Comparison of ENCODE assay signal across 8 cellular contexts in the genomic region with DNA sequence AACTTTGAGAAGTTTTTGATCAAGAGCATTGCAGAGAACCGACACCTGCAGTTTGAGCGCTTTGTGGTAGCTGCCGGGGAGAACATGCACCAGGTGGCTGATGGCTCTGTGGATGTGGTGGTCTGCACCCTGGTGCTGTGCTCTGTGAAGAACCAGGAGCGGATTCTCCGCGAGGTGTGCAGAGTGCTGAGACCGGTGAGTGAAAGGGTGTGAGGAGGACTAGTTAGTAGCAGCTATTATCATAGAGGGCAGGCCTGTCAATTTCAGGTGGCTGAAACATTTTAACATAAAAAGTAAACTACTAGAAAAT.
DNase-seq lines count a peak whose midpoint lies in the region; ATAC-seq lines count a peak whose summit lies in the region.

No MANE protein-coding gene starts in this region.

- peak overlapping the region; percentile 32 for H3K4me3 ChIP-seq in iPS-18c (ENCODE audit: insufficient read depth, low read depth, low read length)

- ATAC-seq in activated naive CD8-positive, alpha-beta T cell treated with anti-CD3 and anti-CD28 coated beads, Interleukin-2, amount 50 U/mL, for 24 hours, result peak; percentile 42
- ATAC-seq in stimulated activated memory B cell treated with anti-CD40 and anti-IgM and Interleukin-4, amounts not matched to agents 10 μg/mL and 1 μg/mL and 100 μg/mL, for 72 hours, result peak; percentile 34
- ATAC-seq in GM21367 (IDR thresholded peaks at IDR 0.05; ENCODE audit: unreplicated experiment), result no peak
- no peak for ATAC-seq in GM18520 (IDR thresholded peaks at IDR 0.05; ENCODE audit: unreplicated experiment)

- no peaks in the 10 kb centered on the region for H3K36me3 Mint-ChIP-seq in activated naive CD4-positive, alpha-beta T cell treated with anti-CD3 and anti-CD28 coated beads, Interleukin-2, amount 10 ng/mL, durations not matched to agents 7 days and 5 days
- no peaks in the 10 kb centered on the region for H3K36me3 Mint-ChIP-seq in activated naive CD8-positive, alpha-beta T cell treated with anti-CD3 and anti-CD28 coated beads, Interleukin-2, amount 50 U/mL, for 24 hours (ENCODE audit: low read depth)
- peaks cover 6% of the 10 kb centered on the region for H3K36me3 Mint-ChIP-seq in stimulated activated memory B cell treated with anti-CD40 and anti-IgM and Interleukin-4, amounts not matched to agents 10 μg/mL and 1 μg/mL and 100 μg/mL, for 72 hours

- no peak for DNase-seq in activated naive CD4-positive, alpha-beta T cell treated with anti-CD3 and anti-CD28 coated beads, Interleukin-2, amount 10 ng/mL, durations not matched to agents 7 days and 5 days
- no peak for DNase-seq in activated naive CD4-positive, alpha-beta T cell treated with anti-CD3 and anti-CD28 coated beads, Interleukin-2, amount 50 U/mL, for 16 hours
- DNase-seq in activated naive CD8-positive, alpha-beta T cell treated with anti-CD3 and anti-CD28 coated beads, Interleukin-2, amount 50 U/mL, for 24 hours, result no peak
- DNase-seq in cortex of kidney (lab: John Stamatoyannopoulos, UW), result no peak

- CTCF ChIA-PET in activated naive CD4-positive, alpha-beta T cell treated with anti-CD3 and anti-CD28 coated beads, Interleukin-2, amount 10 ng/mL, durations not matched to agents 7 days and 5 days (lab: Charles Lee), result interaction anchor here (0.5 to 1.6 kb wide), 2 partner anchors 62 to 160 kb away, joined by 3 to 5 read pairs; no protein-coding TSS in a partner anchor

- no peaks in the 10 kb centered on the region for H3K9me3 Mint-ChIP-seq in activated naive CD4-positive, alpha-beta T cell treated with anti-CD3 and anti-CD28 coated beads, Interleukin-2, amount 10 ng/mL, durations not matched to agents 7 days and 5 days
- no peaks in the 10 kb centered on the region for H3K9me3 Mint-ChIP-seq in activated naive CD8-positive, alpha-beta T cell treated with anti-CD3 and anti-CD28 coated beads, Interleukin-2, amount 50 U/mL, for 24 hours
- H3K9me3 Mint-ChIP-seq in stimulated activated memory B cell treated with anti-CD40 and anti-IgM and Interleukin-4, amounts not matched to agents 10 μg/mL and 1 μg/mL and 100 μg/mL, for 72 hours, result no peaks in the 10 kb centered on the region

- H3K4me1 Mint-ChIP-seq in activated naive CD4-positive, alpha-beta T cell treated with anti-CD3 and anti-CD28 coated beads, Interleukin-2, amount 10 ng/mL, durations not matched to agents 7 days and 5 days, result peaks cover 28% of the 10 kb centered on the region
- H3K4me1 Mint-ChIP-seq in activated naive CD8-positive, alpha-beta T cell treated with anti-CD3 and anti-CD28 coated beads, Interleukin-2, amount 50 U/mL, for 24 hours, result peaks cover 57% of the 10 kb centered on the region
- peaks cover 64% of the 10 kb centered on the region for H3K4me1 Mint-ChIP-seq in stimulated activated memory B cell treated with anti-CD40 and anti-IgM and Interleukin-4, amounts not matched to agents 10 μg/mL and 1 μg/mL and 100 μg/mL, for 72 hours

- H3K9me3 ChIP-seq in iPS-18c (ENCODE audit: control insufficient read depth, insufficient read depth, low read length), result no peaks in the 10 kb centered on the region

- H3K27me3 Mint-ChIP-seq in activated naive CD4-positive, alpha-beta T cell treated with anti-CD3 and anti-CD28 coated beads, Interleukin-2, amount 10 ng/mL, durations not matched to agents 7 days and 5 days, result peaks cover 9% of the 10 kb centered on the region
- no peaks in the 10 kb centered on the region for H3K27me3 Mint-ChIP-seq in activated naive CD8-positive, alpha-beta T cell treated with anti-CD3 and anti-CD28 coated beads, Interleukin-2, amount 50 U/mL, for 24 hours
- no peaks in the 10 kb centered on the region for H3K27me3 Mint-ChIP-seq in stimulated activated memory B cell treated with anti-CD40 and anti-IgM and Interleukin-4, amounts not matched to agents 10 μg/mL and 1 μg/mL and 100 μg/mL, for 72 hours

- peak overlapping the region; percentile 42 for H3K27ac Mint-ChIP-seq in activated naive CD4-positive, alpha-beta T cell treated with anti-CD3 and anti-CD28 coated beads, Interleukin-2, amount 10 ng/mL, durations not matched to agents 7 days and 5 days
- no peak overlapping the region for H3K27ac Mint-ChIP-seq in activated naive CD8-positive, alpha-beta T cell treated with anti-CD3 and anti-CD28 coated beads, Interleukin-2, amount 50 U/mL, for 24 hours
- peak overlapping the region; percentile 99 for H3K27ac Mint-ChIP-seq in stimulated activated memory B cell treated with anti-CD40 and anti-IgM and Interleukin-4, amounts not matched to agents 10 μg/mL and 1 μg/mL and 100 μg/mL, for 72 hours

- H3K4me3 Mint-ChIP-seq in activated naive CD4-positive, alpha-beta T cell treated with anti-CD3 and anti-CD28 coated beads, Interleukin-2, amount 10 ng/mL, durations not matched to agents 7 days and 5 days, result peak overlapping the region; percentile 31
- peak overlapping the region; percentile 77 for H3K4me3 Mint-ChIP-seq in activated naive CD8-positive, alpha-beta T cell treated with anti-CD3 and anti-CD28 coated beads, Interleukin-2, amount 50 U/mL, for 24 hours
- peak overlapping the region; percentile 97 for H3K4me3 Mint-ChIP-seq in stimulated activated memory B cell treated with anti-CD40 and anti-IgM and Interleukin-4, amounts not matched to agents 10 μg/mL and 1 μg/mL and 100 μg/mL, for 72 hours

Comparison
In these comparisons a context has a peak if more than half of its experiments do, and no peak if none do; other contexts are left out.
1. H3K4me3 Mint-ChIP-seq: peak in every context shown above with its lines; median percentile 97 in stimulated activated memory B cell treated with anti-CD40 and anti-IgM and Interleukin-4, amounts not matched to agents 10 μg/mL and 1 μg/mL and 100 μg/mL, for 72 hours; 77 in activated naive CD8-positive, alpha-beta T cell treated with anti-CD3 and anti-CD28 coated beads, Interleukin-2, amount 50 U/mL, for 24 hours; 31 in activated naive CD4-positive, alpha-beta T cell treated with anti-CD3 and anti-CD28 coated beads, Interleukin-2, amount 10 ng/mL, durations not matched to agents 7 days and 5 days.
2. ATAC-seq: peak in activated naive CD8-positive, alpha-beta T cell treated with anti-CD3 and anti-CD28 coated beads, Interleukin-2, amount 50 U/mL, for 24 hours (single experiment) and stimulated activated memory B cell treated with anti-CD40 and anti-IgM and Interleukin-4, amounts not matched to agents 10 μg/mL and 1 μg/mL and 100 μg/mL, for 72 hours (single experiment); none in GM21367 (single experiment) and GM18520 (single experiment).